Comparison of ENCODE assay signal across 8 cellular contexts in genomic region chr18:23422751-23423418, GRCh38. TPM values are rescaled to one million over a fixed set of nuclear protein-coding genes. Genes with fewer than 3 reads are reported as not detected.
DNase-seq lines count a peak whose midpoint lies in the region; ATAC-seq and TF ChIP-seq lines count a peak whose summit lies in the region.

No MANE protein-coding gene starts in this region.

- peaks cover 0 to 12% (median 0%) of the 10 kb centered on the region in 9 donors for H3K4me1 ChIP-seq in heart right ventricle

- DNase-seq in SK-N-DZ (ENCODE audit: low spot score) (peak; percentile 16), heart right ventricle (peak in 1 of 2 donors; percentile 25), NCI-H345 (lab: John Stamatoyannopoulos, UW) (no peak), superior temporal gyrus (ENCODE audit: extremely low spot score) (no peak)
- DNase-seq in activated CD8-positive, alpha-beta memory T cell treated with anti-CD3 and anti-CD28 coated beads, Interleukin-2, amount 50 U/mL, for 48 hours, result no peak

- no peaks in the 10 kb centered on the region for H3K27me3 ChIP-seq in heart right ventricle

- H3K4me3 ChIP-seq in heart right ventricle, result no peak overlapping the region

- H3K36me3 ChIP-seq in heart right ventricle, result peaks cover 0 to 11% (median 0%) of the 10 kb centered on the region in 9 donors

- H3K27ac ChIP-seq in heart right ventricle, result peak overlapping the region in 1 of 10 donors; percentile 33

- intact Hi-C loops in heart right ventricle (cut with DNase I), result no loop called here

- peak; percentile 19; the same call in 1 of the 3 replicates for TF ChIP-seq CTCF in GM12872 (IDR thresholded peaks at IDR 0.05; ENCODE audit: insufficient read depth, low read depth, low read length)
- no peak for TF ChIP-seq CTCF in heart right ventricle (IDR thresholded peaks at IDR 0.05)

- H3K9me3 ChIP-seq in heart right ventricle, result peaks cover 0 to 2% (median 0%) of the 10 kb centered on the region in 11 donors

- WGBS in heart right ventricle, 2 donors, result 50 to 59% methylated on average over 4 of the region's 4 CpGs

- ATAC-seq in GM21528 (IDR thresholded peaks at IDR 0.05; ENCODE audit: low FRiP score, unreplicated experiment), result peak; percentile 96
- peak; percentile 73 for ATAC-seq in HG03575 (IDR thresholded peaks at IDR 0.05; ENCODE audit: extremely low read depth, insufficient number of reproducible peaks, low FRiP score, unreplicated experiment)
- peak in 7 of 8 donors; percentile 11 to 78 (median 55) for ATAC-seq in heart right ventricle

RNA-seq across cellular contexts. Expression of gene RIOK3, which starts 30.2 kb away (rescaled TPM):
- polyA plus RNA-seq in SK-N-DZ (2014; cell fraction: cytosol; rRNA removed), result 24.5 and 28.3 TPM in 2 replicates
- 35.1 and 39.8 TPM in 2 replicates for polyA plus RNA-seq in SK-N-DZ (2014; cell fraction: nucleus; rRNA removed)
- total RNA-seq in heart right ventricle, result 10 to 100 TPM; 51.5 to 74.6 (median 63.5) TPM
- 10 to 100 TPM; 33.7 to 47.0 TPM for polyA plus RNA-seq in heart right ventricle
